1 cellular context compared by ENCODE assay signal in the genomic region with DNA sequence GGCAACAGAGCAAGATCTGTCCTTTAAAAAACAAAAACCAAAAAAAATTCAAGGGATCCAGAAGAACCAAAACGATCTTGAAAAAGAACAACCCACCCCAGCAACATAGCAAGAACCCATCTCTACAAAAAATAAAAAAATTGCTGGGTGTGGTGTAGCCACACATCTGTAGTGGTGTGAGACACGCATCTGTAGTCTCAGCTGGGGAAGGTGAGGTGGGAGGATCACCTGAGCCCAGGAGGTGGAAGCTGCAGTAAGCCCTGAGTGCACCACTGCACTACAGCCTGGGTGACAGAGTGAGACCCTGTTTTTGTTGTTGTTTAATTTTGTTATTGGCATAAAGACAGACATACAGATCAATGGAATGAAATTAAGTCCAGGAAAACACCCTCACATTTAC.
TF ChIP-seq lines count a peak whose summit lies in the region.

No MANE protein-coding gene starts in this region.

TF ChIP-seq in HepG2, 621 proteins besides CTCF, POLR2A, EP300 and RAD21 (continued from another document):
- TF ChIP-seq, protein P1, sequence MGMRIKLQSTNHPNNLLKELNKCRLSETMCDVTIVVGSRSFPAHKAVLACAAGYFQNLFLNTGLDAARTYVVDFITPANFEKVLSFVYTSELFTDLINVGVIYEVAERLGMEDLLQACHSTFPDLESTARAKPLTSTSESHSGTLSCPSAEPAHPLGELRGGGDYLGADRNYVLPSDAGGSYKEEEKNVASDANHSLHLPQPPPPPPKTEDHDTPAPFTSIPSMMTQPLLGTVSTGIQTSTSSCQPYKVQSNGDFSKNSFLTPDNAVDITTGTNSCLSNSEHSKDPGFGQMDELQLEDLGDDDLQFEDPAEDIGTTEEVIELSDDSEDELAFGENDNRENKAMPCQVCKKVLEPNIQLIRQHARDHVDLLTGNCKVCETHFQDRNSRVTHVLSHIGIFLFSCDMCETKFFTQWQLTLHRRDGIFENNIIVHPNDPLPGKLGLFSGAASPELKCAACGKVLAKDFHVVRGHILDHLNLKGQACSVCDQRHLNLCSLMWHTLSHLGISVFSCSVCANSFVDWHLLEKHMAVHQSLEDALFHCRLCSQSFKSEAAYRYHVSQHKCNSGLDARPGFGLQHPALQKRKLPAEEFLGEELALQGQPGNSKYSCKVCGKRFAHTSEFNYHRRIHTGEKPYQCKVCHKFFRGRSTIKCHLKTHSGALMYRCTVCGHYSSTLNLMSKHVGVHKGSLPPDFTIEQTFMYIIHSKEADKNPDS (CRISPR knock-in tag; IDR thresholded peaks at IDR 0.05) = no peak
- TF ChIP-seq FOXJ3 (CRISPR knock-in tag; IDR thresholded peaks at IDR 0.05; ENCODE audit: borderline replicate concordance) (no peak), ZNF432 (CRISPR knock-in tag; IDR thresholded peaks at IDR 0.05; ENCODE audit: borderline replicate concordance) (no peak), RXRA (CRISPR knock-in tag; IDR thresholded peaks at IDR 0.05) (no peak), SOX6 (IDR thresholded peaks at IDR 0.05) (no peak), SOX6 (CRISPR knock-in tag; IDR thresholded peaks at IDR 0.05) (no peak), ZNF337 (CRISPR knock-in tag; IDR thresholded peaks at IDR 0.05; ENCODE audit: borderline replicate concordance, low read depth) (no peak)
